ENCODE assay signal across 12 cellular contexts in genomic region chr6:144897441-144897921, GRCh38.
DNase-seq lines count a peak whose midpoint lies in the region; ATAC-seq, FAIRE-seq and TF ChIP-seq lines count a peak whose summit lies in the region.
"Had no signal": no experiment of that assay in that cellular context is flagged by ENCODE, and none has a peak within 500 bp of the region (broad histone marks: within the 10 kb centered on the region; RNA-seq: fewer than 3 reads in every experiment).

No MANE protein-coding gene starts in this region.

- H3K4me2 ChIP-seq in IMR-90 (ENCODE audit: low read depth, low read length) (peak overlapping the region; percentile 47; the same call in 1 of the 2 replicates), K562 (ENCODE audit: insufficient read depth, low read length) (no peak overlapping the region)

- no peaks in the 10 kb centered on the region for H3K79me2 ChIP-seq in K562 (ENCODE audit: control insufficient read depth, insufficient read depth, low read length)

- H3K9me1 ChIP-seq in IMR-90 (ENCODE audit: insufficient read depth, low read length), result peaks cover 3% of the 10 kb centered on the region; the same call in 1 of the 2 replicates
- no peaks in the 10 kb centered on the region for H3K9me1 ChIP-seq in K562 (ENCODE audit: control insufficient read depth, insufficient read depth, low read length)

- BruUV-seq in IMR-90 (replicated peaks; lab: Mats Ljungman, UMichigan) (no TSS peak), K562 (replicated peaks; lab: Mats Ljungman, UMichigan) (no TSS peak)

- peak overlapping the region; percentile 12 for H3K27ac ChIP-seq in IMR-90 (ENCODE audit: insufficient read depth, low read length)
- no peak overlapping the region for H3K27ac ChIP-seq in K562 (ENCODE audit: extremely low read depth, low read depth, low read length)
- H3K27ac ChIP-seq: SJCRH30 had no signal

- H4K20me1 ChIP-seq in IMR-90 (ENCODE audit: insufficient read depth, low read length), result no peaks in the 10 kb centered on the region
- no peaks in the 10 kb centered on the region for H4K20me1 ChIP-seq in K562 (replicated peaks; ENCODE audit: control insufficient read depth, insufficient read depth, low read length)

- peak overlapping the region; percentile 85; the same call in 1 of the 2 replicates for H4K5ac ChIP-seq in IMR-90 (ENCODE audit: low read depth, low read length)

- peak overlapping the region; percentile 47; the same call in 1 of the 2 replicates for H2AK5ac ChIP-seq in IMR-90 (ENCODE audit: low read depth, low read length)

- H3K4me1 ChIP-seq in IMR-90 (ENCODE audit: control insufficient read depth, insufficient read depth, low read length) (peaks cover 5% of the 10 kb centered on the region), K562 (replicated peaks in 1 of 2; ENCODE audit: control insufficient read depth in 2 of 2, insufficient read depth in 2 of 2, low read length in 2 of 2) (no peaks in the 10 kb centered on the region)
- H3K4me1 ChIP-seq: SJCRH30 had no signal

- intact Hi-C loops in IMR-90 (cut with micrococcal nuclease), result no loop called here
- intact Hi-C loops in K562 (cut with micrococcal nuclease), result no loop called here
- intact Hi-C loops in left ventricle myocardium superior (cut with micrococcal nuclease), result no loop called here

- H4K8ac ChIP-seq in IMR-90 (ENCODE audit: low read depth in 2 of 2, low read length in 2 of 2), result peak overlapping the region; percentile 78 to 91

- no peak overlapping the region for H2AK9ac ChIP-seq in IMR-90 (replicated peaks; ENCODE audit: low read depth, low read length, poor library complexity)

- H2BK5ac ChIP-seq in IMR-90 (ENCODE audit: low read depth, low read length, poor library complexity, severe bottlenecking), result peak overlapping the region; percentile 89

- WGBS in IMR-90 (ENCODE audit: extremely low coverage in 2 of 2, insufficient read length in 1 of 2), 2 experiments, result no CpG with 5 or more reads among the region's 4 CpGs
- 1% methylated on average over 4 of the region's 4 CpGs for WGBS in K562 (ENCODE audit: insufficient coverage, low coverage, missing lambda C conversion rate)

- no peaks in the 10 kb centered on the region for H3K79me1 ChIP-seq in IMR-90 (ENCODE audit: low read depth in 1 of 2, low read length in 2 of 2)

- in situ Hi-C loops in IMR-90 (cut with MboI; ENCODE audit: low sequenced_read_pairs), result no loop called here
- in situ Hi-C loops in K562 (cut with MboI), result no loop called here

- CTCF ChIA-PET in IMR-90 (lab: Yijun Ruan, JAX) (interaction anchor here (1.0 kb wide), 1 partner anchor 83 kb away, joined by 4 read pairs; no protein-coding TSS in a partner anchor), K562 (lab: Yijun Ruan, JAX; ENCODE audit: low intra/inter-chr PET ratio) (no interaction called here)

- peak overlapping the region; percentile 90 for H3K4ac ChIP-seq in IMR-90 (ENCODE audit: low read depth, low read length)

- ATAC-seq in IMR-90 (ENCODE audit: low read depth) (peak; percentile 85), K562 (no peak), omental fat pad (ENCODE audit: low FRiP score) (no peak), left ventricle myocardium superior (no peak)

- H2BK20ac ChIP-seq in IMR-90 (ENCODE audit: low read depth, low read length), result peak overlapping the region; percentile 98

- peak overlapping the region; percentile 53 for H3K14ac ChIP-seq in IMR-90 (replicated peaks; ENCODE audit: low read depth, low read length)

- H3K18ac ChIP-seq in IMR-90 (ENCODE audit: low read depth, low read length), result peak overlapping the region; percentile 85; the same call in 1 of the 2 replicates

- no peak for FAIRE-seq in K562 (lab: Jason Lieb, UNC)

- TF ChIP-seq RAD21 in IMR-90 (IDR thresholded peaks at IDR 0.05; ENCODE audit: low read length), result no peak
- TF ChIP-seq RAD21 in K562 (CRISPR knock-in tag; conservative IDR thresholded peaks at IDR 0.05 in 1 of 2, IDR thresholded peaks at IDR 0.05 in 1 of 2), result no peak

- TF ChIP-seq POLR2A in IMR-90 (IDR thresholded peaks at IDR 0.05; ENCODE audit: low read depth, low read length) (no peak), K562 (conservative IDR thresholded peaks at IDR 0.05) (no peak)

- no peak overlapping the region; the same call in 1 of the 2 replicates for H3K9ac ChIP-seq in IMR-90 (ENCODE audit: low read depth, low read length)
- H3K9ac ChIP-seq in K562 (ENCODE audit: insufficient read depth in 1 of 2, low read depth in 2 of 2, low read length in 2 of 2), result no peak overlapping the region

- POLR2A ChIA-PET in IMR-90 (lab: Charles Lee; ENCODE audit: unreplicated experiment), result no interaction called here
- POLR2A ChIA-PET in K562 (lab: Yijun Ruan, JAX), result no interaction called here

- DNase-seq in AG09319 (ENCODE audit: extremely low read depth, low read depth) (peak; percentile 76), IMR-90 (peak; percentile 87), K562 (ENCODE audit: extremely low read depth in 1 of 4, low spot score in 3 of 4) (no peak), kidney glomerular epithelial cell (lab: John Stamatoyannopoulos, UW) (peak; percentile 47), NCI-H1930 (lab: John Stamatoyannopoulos, UW) (no peak), omental fat pad (ENCODE audit: low spot score) (no peak), NCI-H187 treated with DMSO at 0.1 percent for 48 hours (lab: John Stamatoyannopoulos, UW) (no peak), left ventricle myocardium superior (no peak)
- DNase-seq: anterior cingulate cortex; CD8-positive, alpha-beta memory T cell; head of caudate nucleus had no signal

- H3K36me3 ChIP-seq in IMR-90 (ENCODE audit: control insufficient read depth, insufficient read depth, low read length), result no peaks in the 10 kb centered on the region
- H3K36me3 ChIP-seq in K562 (ENCODE audit: control insufficient read depth, insufficient read depth, low read length), result no peaks in the 10 kb centered on the region
- H3K36me3 ChIP-seq: SJCRH30 had no signal

- no peaks in the 10 kb centered on the region for H3K9me3 ChIP-seq in IMR-90 (ENCODE audit: control insufficient read depth, insufficient read depth, low read length)
- H3K9me3 ChIP-seq in K562 (replicated peaks; ENCODE audit: control insufficient read depth, insufficient read depth, low read depth, low read length), result no peaks in the 10 kb centered on the region
- H3K9me3 ChIP-seq: SJCRH30 had no signal

- peak overlapping the region; percentile 91 for H4K91ac ChIP-seq in IMR-90 (ENCODE audit: insufficient read depth, low read depth, low read length)

- peak overlapping the region; percentile 86 for H3K56ac ChIP-seq in IMR-90 (ENCODE audit: extremely low read depth, insufficient read depth, low read length)

- peak overlapping the region; percentile 90 for H2BK15ac ChIP-seq in IMR-90 (ENCODE audit: low read depth, low read length)

- H3K23ac ChIP-seq in IMR-90 (ENCODE audit: low read depth, low read length), result peak overlapping the region; percentile 55; the same call in 1 of the 2 replicates

- dilution Hi-C loops in IMR-90 (cut with HindIII; ENCODE audit: low sequenced_read_pairs, unreplicated experiment), result no loop called here

- H2BK120ac ChIP-seq in IMR-90 (ENCODE audit: low read depth, low read length), result peak overlapping the region; percentile 95

- peak overlapping the region; percentile 82 for H2AFZ ChIP-seq in IMR-90 (replicated peaks; ENCODE audit: low read length, poor library complexity)
- H2AFZ ChIP-seq in K562 (ENCODE audit: low read depth, low read length), result no peak overlapping the region

- no peak overlapping the region for H3K4me3 ChIP-seq in IMR-90 (ENCODE audit: insufficient read depth, low read depth, low read length)
- H3K4me3 ChIP-seq in K562, result no peak overlapping the region
- H3K4me3 ChIP-seq: SJCRH30 had no signal

- H3K27me3 ChIP-seq in IMR-90 (ENCODE audit: control insufficient read depth, insufficient read depth, low read length) (no peaks in the 10 kb centered on the region), K562 (ENCODE audit: control insufficient read depth in 2 of 2, insufficient read depth in 2 of 2, low read length in 2 of 2) (no peaks in the 10 kb centered on the region; a peak in 1 of 5 replicates)
- H3K27me3 ChIP-seq: SJCRH30 had no signal

- TF ChIP-seq EP300 in K562 (IDR thresholded peaks at IDR 0.05; ENCODE audit: low read length), result no peak

- TF ChIP-seq CTCF in AG09319 (IDR thresholded peaks at IDR 0.05; ENCODE audit: low read depth, low read length) (no peak), IMR-90 (conservative IDR thresholded peaks at IDR 0.05; ENCODE audit: low read depth, low read length) (no peak), K562 (IDR thresholded peaks at IDR 0.05 in 2 of 3, conservative IDR thresholded peaks at IDR 0.05 in 1 of 3; ENCODE audit: insufficient read depth in 2 of 3, low read depth in 1 of 3, low read length in 3 of 3) (no peak), omental fat pad (IDR thresholded peaks at IDR 0.05) (no peak)

TF ChIP-seq in IMR-90, 13 proteins besides CTCF, POLR2A, EP300 and RAD21 (continues in another document):
- TF ChIP-seq SMC3 (IDR thresholded peaks at IDR 0.05; ENCODE audit: low read depth, low read length), result no peak
- peak; percentile 58; the same call in 1 of the 2 replicates for TF ChIP-seq CEBPB (IDR thresholded peaks at IDR 0.05; ENCODE audit: low read depth, low read length)
- no peak for TF ChIP-seq MAZ (IDR thresholded peaks at IDR 0.05; ENCODE audit: borderline replicate concordance, low read depth, low read length)
- TF ChIP-seq, protein P1, sequence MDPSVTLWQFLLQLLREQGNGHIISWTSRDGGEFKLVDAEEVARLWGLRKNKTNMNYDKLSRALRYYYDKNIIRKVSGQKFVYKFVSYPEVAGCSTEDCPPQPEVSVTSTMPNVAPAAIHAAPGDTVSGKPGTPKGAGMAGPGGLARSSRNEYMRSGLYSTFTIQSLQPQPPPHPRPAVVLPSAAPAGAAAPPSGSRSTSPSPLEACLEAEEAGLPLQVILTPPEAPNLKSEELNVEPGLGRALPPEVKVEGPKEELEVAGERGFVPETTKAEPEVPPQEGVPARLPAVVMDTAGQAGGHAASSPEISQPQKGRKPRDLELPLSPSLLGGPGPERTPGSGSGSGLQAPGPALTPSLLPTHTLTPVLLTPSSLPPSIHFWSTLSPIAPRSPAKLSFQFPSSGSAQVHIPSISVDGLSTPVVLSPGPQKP (IDR thresholded peaks at IDR 0.05; ENCODE audit: borderline replicate concordance, low read depth, low read length), result no peak

TF ChIP-seq in K562, 482 proteins besides CTCF, POLR2A, EP300 and RAD21:
- TF ChIP-seq ILF3 (IDR thresholded peaks at IDR 0.05; ENCODE audit: borderline replicate concordance), result no peak
- TF ChIP-seq ZNF551 (CRISPR knock-in tag; IDR thresholded peaks at IDR 0.05), result no peak
- TF ChIP-seq, protein P1 (CRISPR knock-in tag; IDR thresholded peaks at IDR 0.05), result no peak
- TF ChIP-seq FOSL1 (tag; conservative IDR thresholded peaks at IDR 0.05), result 0 out of 2 replicates have a peak, but pooled peaks have one; percentile 10

Comparison
In these comparisons a context has a peak if more than half of its experiments do, and no peak if none do; other contexts are left out.
1. DNase-seq: peak in AG09319 (single experiment), IMR-90 (single experiment) and kidney glomerular epithelial cell (single experiment); none in K562 (0 of 4), NCI-H1930 (0 of 2), omental fat pad (single experiment), NCI-H187 treated with DMSO at 0.1 percent for 48 hours (single experiment) and left ventricle myocardium superior (single experiment).